17 cellular contexts compared by ENCODE assay signal in genomic region chr11:26700536-26701235, GRCh38. TPM values are rescaled to one million over a fixed set of nuclear protein-coding genes. Genes with fewer than 3 reads are reported as not detected.
"Had no signal": no experiment of that assay in that cellular context is flagged by ENCODE, and none has a peak within 500 bp of the region (broad histone marks: within the 10 kb centered on the region; RNA-seq: fewer than 3 reads in every experiment).

No MANE protein-coding gene starts in this region.

- H3K36me3 Mint-ChIP-seq: activated naive CD8-positive, alpha-beta T cell treated with anti-CD3 and anti-CD28 coated beads for 36 hours; naive thymus-derived CD4-positive, alpha-beta T cell; stimulated activated effector memory CD8-positive, alpha-beta T cell treated with anti-CD3 and anti-CD28 coated beads, Interleukin-12 subunit alpha, Interleukin-12 subunit beta, amount 100 ng/mL, for 72 hours had no signal

- ATAC-seq: body of pancreas; left lobe of liver; mucosa of descending colon; naive thymus-derived CD4-positive, alpha-beta T cell; stimulated activated effector memory CD8-positive, alpha-beta T cell treated with anti-CD3 and anti-CD28 coated beads, Interleukin-12 subunit alpha, Interleukin-12 subunit beta, amount 100 ng/mL, for 72 hours had no signal

- H3K4me1 ChIP-seq: body of pancreas, thyroid gland, vagina had no signal

- DNase-seq: activated CD4-positive, alpha-beta T cell treated with anti-CD3 and anti-CD28 coated beads, Interleukin-2, amount 50 U/mL, for 1 hour; activated CD8-positive, alpha-beta memory T cell treated with anti-CD3 and anti-CD28 coated beads for 24 hours; activated naive CD8-positive, alpha-beta T cell treated with anti-CD3 and anti-CD28 coated beads for 36 hours; amygdala; body of pancreas; caudate nucleus; islet precursor cell; mucosa of descending colon; naive thymus-derived CD4-positive, alpha-beta T cell; thyroid gland had no signal

- H3K79me2 ChIP-seq: hepatocyte had no signal

- H3K4me3 Mint-ChIP-seq: activated naive CD8-positive, alpha-beta T cell treated with anti-CD3 and anti-CD28 coated beads for 36 hours; naive thymus-derived CD4-positive, alpha-beta T cell; stimulated activated effector memory CD8-positive, alpha-beta T cell treated with anti-CD3 and anti-CD28 coated beads, Interleukin-12 subunit alpha, Interleukin-12 subunit beta, amount 100 ng/mL, for 72 hours had no signal

- H3K27ac ChIP-seq: body of pancreas, esophagus muscularis mucosa, hepatocyte, neutrophil, thyroid gland, vagina had no signal

- H3K27me3 ChIP-seq: body of pancreas, esophagus muscularis mucosa, hepatocyte, neutrophil, thyroid gland, vagina had no signal

- H3K4me3 ChIP-seq: body of pancreas, esophagus muscularis mucosa, hepatocyte, mucosa of descending colon, thyroid gland, vagina had no signal

- H3K9me3 Mint-ChIP-seq: activated naive CD8-positive, alpha-beta T cell treated with anti-CD3 and anti-CD28 coated beads for 36 hours had no signal

- H3K27ac Mint-ChIP-seq: activated naive CD8-positive, alpha-beta T cell treated with anti-CD3 and anti-CD28 coated beads for 36 hours; naive thymus-derived CD4-positive, alpha-beta T cell; stimulated activated effector memory CD8-positive, alpha-beta T cell treated with anti-CD3 and anti-CD28 coated beads, Interleukin-12 subunit alpha, Interleukin-12 subunit beta, amount 100 ng/mL, for 72 hours had no signal

- H3K4me2 ChIP-seq: hepatocyte had no signal

- H2AFZ ChIP-seq: hepatocyte had no signal

- H3K36me3 ChIP-seq: esophagus muscularis mucosa, neutrophil, thyroid gland, vagina had no signal

- H3K4me1 Mint-ChIP-seq: activated naive CD8-positive, alpha-beta T cell treated with anti-CD3 and anti-CD28 coated beads for 36 hours; naive thymus-derived CD4-positive, alpha-beta T cell; stimulated activated effector memory CD8-positive, alpha-beta T cell treated with anti-CD3 and anti-CD28 coated beads, Interleukin-12 subunit alpha, Interleukin-12 subunit beta, amount 100 ng/mL, for 72 hours had no signal

- H3K27me3 Mint-ChIP-seq: activated naive CD8-positive, alpha-beta T cell treated with anti-CD3 and anti-CD28 coated beads for 36 hours; naive thymus-derived CD4-positive, alpha-beta T cell had no signal

RNA-seq across cellular contexts. Expression of gene SLC5A12, which starts 21.2 kb away (rescaled TPM):
- total RNA-seq: activated naive CD8-positive, alpha-beta T cell treated with anti-CD3 and anti-CD28 coated beads for 36 hours; body of pancreas; esophagus muscularis mucosa; lung microvascular endothelial cell; naive thymus-derived CD4-positive, alpha-beta T cell; thyroid gland; vagina had no signal
- polyA plus RNA-seq: naive thymus-derived CD4-positive, alpha-beta T cell had no signal
